9 cellular contexts compared by ENCODE assay signal in the genomic region with DNA sequence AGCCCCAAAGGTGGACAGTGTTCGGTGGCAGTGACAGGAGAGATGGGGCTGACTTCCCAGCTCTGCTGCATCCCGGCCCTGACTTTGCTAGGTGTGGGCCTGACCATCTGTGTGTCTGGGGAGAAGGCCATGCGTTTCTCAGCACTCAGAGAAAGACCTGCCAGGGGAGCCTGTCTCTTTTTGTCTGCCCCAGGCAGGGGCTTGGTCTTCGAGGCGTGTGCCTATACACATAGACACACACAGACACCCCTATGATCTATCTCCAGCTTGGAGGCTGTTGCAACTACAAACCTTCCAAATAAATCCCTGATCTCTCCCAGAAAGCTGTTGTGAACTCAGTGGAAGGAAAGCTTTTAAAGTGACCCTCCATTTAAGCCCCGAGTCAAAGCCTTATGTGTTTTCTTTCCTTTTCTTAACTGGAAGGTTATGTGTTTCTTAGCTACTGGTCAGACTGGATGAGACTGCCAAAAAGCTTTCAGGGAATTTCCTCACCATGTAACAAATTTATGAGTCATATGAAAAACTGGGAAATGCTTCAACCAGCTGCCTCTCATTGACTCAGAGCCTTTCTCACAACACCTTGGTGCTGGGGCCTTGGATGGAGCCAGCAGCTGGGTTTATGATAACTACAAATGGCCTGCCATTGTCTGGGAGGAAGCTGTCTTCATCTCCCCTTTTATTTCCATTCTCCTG.
A peak's percentile ranks its signal among the peaks of the same experiment; 100 is the strongest.
DNase-seq lines count a peak whose midpoint lies in the region; ATAC-seq and TF ChIP-seq lines count a peak whose summit lies in the region.
"Had no signal": no experiment of that assay in that cellular context is flagged by ENCODE, and none has a peak within 500 bp of the region (broad histone marks: within the 10 kb centered on the region; RNA-seq: fewer than 3 reads in every experiment).

No MANE protein-coding gene starts in this region.

- H2BK15ac ChIP-seq in neuronal stem cell (ENCODE audit: low read length), result no peak overlapping the region

- H2AFZ ChIP-seq in neuronal stem cell (ENCODE audit: low read length), result peak overlapping the region; percentile 24

- no peak for TF ChIP-seq EP300 in esophagus muscularis mucosa (IDR thresholded peaks at IDR 0.05)

- no peaks in the 10 kb centered on the region for H3K79me1 ChIP-seq in neuronal stem cell (ENCODE audit: low read depth, low read length)

- H3K14ac ChIP-seq in neuronal stem cell (ENCODE audit: low read length), result no peak overlapping the region

- H4K91ac ChIP-seq in neuronal stem cell (ENCODE audit: low read depth, low read length, poor library complexity), result no peak overlapping the region

- no peak overlapping the region for H2BK12ac ChIP-seq in neuronal stem cell (ENCODE audit: low read length)

- H3K4me3 ChIP-seq in esophagus muscularis mucosa, result peak overlapping the region in 1 of 4 donors; percentile 11
- H3K4me3 ChIP-seq in neuronal stem cell (ENCODE audit: low read length in 2 of 2), result no peak overlapping the region

- no peak for TF ChIP-seq POLR2A in esophagus muscularis mucosa (IDR thresholded peaks at IDR 0.05; ENCODE audit: low read depth)

- H3K4me1 ChIP-seq in esophagus muscularis mucosa (peaks cover 11 to 17% (median 16%) of the 10 kb centered on the region in 4 donors), neuronal stem cell (ENCODE audit: control insufficient read depth in 2 of 2, insufficient read depth in 1 of 2, low read depth in 1 of 2, low read length in 2 of 2) (peaks cover 2 to 13% of the 10 kb centered on the region in 2 donors)

- H4K8ac ChIP-seq in neuronal stem cell (ENCODE audit: low read depth, low read length), result no peak overlapping the region

- H2BK120ac ChIP-seq in neuronal stem cell (ENCODE audit: low read depth, low read length), result no peak overlapping the region

- H3K18ac ChIP-seq in neuronal stem cell (ENCODE audit: low read length), result no peak overlapping the region

- no peaks in the 10 kb centered on the region for H3K9me3 ChIP-seq in esophagus muscularis mucosa
- H3K9me3 ChIP-seq in neuronal stem cell (replicated peaks in 1 of 2; ENCODE audit: control insufficient read depth in 2 of 2, insufficient read depth in 1 of 2, low read depth in 1 of 2, low read length in 2 of 2), result no peaks in the 10 kb centered on the region

- H3K27me3 ChIP-seq in esophagus muscularis mucosa (peaks cover 0 to 18% (median 2%) of the 10 kb centered on the region in 4 donors), neuronal stem cell (ENCODE audit: control insufficient read depth in 3 of 3, insufficient read depth in 3 of 3, low read depth in 1 of 3, low read length in 3 of 3) (no peaks in the 10 kb centered on the region)

- peak; percentile 91 for DNase-seq in AG08395 (ENCODE audit: low spot score)
- DNase-seq in RKO (ENCODE audit: low spot score), result peak; percentile 94
- no peak for DNase-seq in esophagus muscularis mucosa (ENCODE audit: extremely low spot score)
- DNase-seq in neuronal stem cell (ENCODE audit: low spot score), result no peak
- no peak for DNase-seq in activated effector memory CD4-positive, alpha-beta T cell treated with anti-CD3 and anti-CD28 coated beads, Interleukin-2, amount 50 U/mL, for 16 hours
- DNase-seq in OCI-M1 (lab: John Stamatoyannopoulos, UW), result no peak
- DNase-seq: NCI-H1105 treated with DMSO at 0.1 percent for 48 hours had no signal

- no peak overlapping the region for H3K4me2 ChIP-seq in neuronal stem cell (ENCODE audit: insufficient read depth, low read length, poor library complexity, severe bottlenecking)

- intact Hi-C loops in esophagus muscularis mucosa (cut with DNase I), result no loop called here

- no peak overlapping the region for H3K9ac ChIP-seq in neuronal stem cell (ENCODE audit: low read depth, low read length, poor library complexity)

- TF ChIP-seq CTCF in esophagus muscularis mucosa (IDR thresholded peaks at IDR 0.05), result no peak

- H3K36me3 ChIP-seq in esophagus muscularis mucosa (no peaks in the 10 kb centered on the region), neuronal stem cell (replicated peaks in 1 of 2; ENCODE audit: control insufficient read depth in 2 of 2, insufficient read depth in 2 of 2, low read length in 2 of 2) (no peaks in the 10 kb centered on the region)

- H2BK5ac ChIP-seq in neuronal stem cell (ENCODE audit: low read length), result no peak overlapping the region

- H3K23ac ChIP-seq in neuronal stem cell (ENCODE audit: low read depth, low read length, poor library complexity), result no peak overlapping the region

- no peak overlapping the region for H3K4ac ChIP-seq in neuronal stem cell (ENCODE audit: low read length)

- H2AK5ac ChIP-seq in neuronal stem cell (ENCODE audit: low read depth, low read length), result no peak overlapping the region

- H3K27ac ChIP-seq in esophagus muscularis mucosa (replicated peaks in 1 of 4), result peak overlapping the region; percentile 63 to 72 (median 66)
- H3K27ac ChIP-seq in neuronal stem cell (replicated peaks; ENCODE audit: low read length), result no peak overlapping the region

- ATAC-seq in GM18873 (IDR thresholded peaks at IDR 0.05; ENCODE audit: low FRiP score, unreplicated experiment) (no peak), HG03432 (IDR thresholded peaks at IDR 0.05; ENCODE audit: unreplicated experiment) (no peak)

- 41% methylated on average over 5 of the region's 6 CpGs for WGBS in esophagus muscularis mucosa
- no CpG with 5 or more reads among the region's 6 CpGs for WGBS in neuronal stem cell (ENCODE audit: extremely low coverage in 2 of 2, insufficient read length in 2 of 2, insufficient replicate concordance in 1 of 2), 2 donors

Comparison
In these comparisons a context has a peak if more than half of its experiments do, and no peak if none do; other contexts are left out.
1. DNase-seq: peak in AG08395 (single experiment) and RKO (single experiment); none in esophagus muscularis mucosa (single experiment), neuronal stem cell (single experiment), activated effector memory CD4-positive, alpha-beta T cell treated with anti-CD3 and anti-CD28 coated beads, Interleukin-2, amount 50 U/mL, for 16 hours (single experiment) and OCI-M1 (single experiment).